23 cellular contexts compared by ENCODE assay signal in genomic region chr4:135065366-135065765, GRCh38.
DNase-seq lines count a peak whose midpoint lies in the region; ATAC-seq and TF ChIP-seq lines count a peak whose summit lies in the region.
"Had no signal": no experiment of that assay in that cellular context is flagged by ENCODE, and none has a peak within 500 bp of the region (broad histone marks: within the 10 kb centered on the region; RNA-seq: fewer than 3 reads in every experiment).

No MANE protein-coding gene starts in this region.

- no peak for ATAC-seq in Right ventricle myocardium superior (ENCODE audit: poor library complexity)
- ATAC-seq: CD8-positive, alpha-beta T cell; PC-3 had no signal

- DNase-seq in H4 (ENCODE audit: low spot score), result peak; percentile 12
- peak; percentile 42 for DNase-seq in RKO (ENCODE audit: low spot score)
- DNase-seq in epithelial cell of esophagus (ENCODE audit: low read depth), result peak; percentile 2
- DNase-seq in DMS 273 treated with DMSO at 0.1 percent for 48 hours (lab: John Stamatoyannopoulos, UW), result no peak
- DNase-seq in NCI-H345 treated with DMSO at 0.1 percent for 48 hours (lab: John Stamatoyannopoulos, UW; ENCODE audit: unreplicated experiment), result no peak
- DNase-seq in NCI-H748 (lab: John Stamatoyannopoulos, UW; ENCODE audit: unreplicated experiment), result no peak
- no peak for DNase-seq in Right ventricle myocardium superior
- DNase-seq: CD8-positive, alpha-beta T cell; DMS79 treated with DMSO at 0.1 percent for 48 hours; GM23248; HCEC 1CT; IMR-90; KG1; NCI-H1048; NCI-H1417; NCI-H187; NCI-H2171 treated with DMSO at 0.1 percent for 48 hours; NCI-H446; NCI-H524 treated with DMSO at 0.1 percent for 48 hours; NCI-H82; NK-92 treated with Interleukin-12 subunit alpha and Interleukin-12 subunit beta, amount 100 ng/mL, for 24 hours; PC-3; SHP77 treated with DMSO at 0.1 percent for 48 hours had no signal

- H3K4me3 ChIP-seq in epithelial cell of esophagus (ENCODE audit: low read length), result no peak overlapping the region
- H3K4me3 ChIP-seq: GM23248 had no signal

- no peak for TF ChIP-seq CTCF in epithelial cell of esophagus (IDR thresholded peaks at IDR 0.05; ENCODE audit: insufficient read depth, low read depth, low read length, missing control alignments)

- intact Hi-C loops in Right ventricle myocardium superior (cut with DNase I), result no loop called here

Comparison
In these comparisons a context has a peak if more than half of its experiments do, and no peak if none do; other contexts are left out.
1. DNase-seq: peak in H4 (single experiment), RKO (single experiment) and epithelial cell of esophagus (single experiment); none in DMS 273 treated with DMSO at 0.1 percent for 48 hours (single experiment), NCI-H345 treated with DMSO at 0.1 percent for 48 hours (single experiment), NCI-H748 (single experiment) and Right ventricle myocardium superior (single experiment).